ENCODE assay signal across 19 cellular contexts in the genomic region with DNA sequence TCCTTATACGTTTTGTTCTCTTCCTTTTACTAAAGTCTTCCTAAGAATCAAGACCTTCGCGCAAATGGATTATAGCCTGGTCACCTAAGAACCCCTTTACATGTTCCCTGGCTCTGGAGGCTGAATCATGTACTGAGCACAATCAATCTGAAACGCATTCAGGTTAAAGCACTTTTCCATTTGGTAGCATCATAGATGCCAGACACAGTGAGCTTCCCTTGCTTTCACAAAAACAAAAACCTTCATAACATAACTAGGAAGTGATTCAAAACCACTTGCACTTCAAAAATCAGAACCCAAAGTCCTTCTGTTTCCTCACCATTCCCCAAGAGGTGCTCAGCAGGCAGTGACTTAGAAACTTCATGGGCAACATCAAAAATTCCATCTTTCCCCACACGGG.
"Had no signal": no experiment of that assay in that cellular context is flagged by ENCODE, and none has a peak within 500 bp of the region (broad histone marks: within the 10 kb centered on the region; RNA-seq: fewer than 3 reads in every experiment).

No MANE protein-coding gene starts in this region.

- H3K4me3 Mint-ChIP-seq: activated CD4-positive, alpha-beta memory T cell treated with anti-CD3 and anti-CD28 coated beads for 36 hours; effector memory CD8-positive, alpha-beta T cell; memory B cell had no signal

- H3K27ac Mint-ChIP-seq: activated CD4-positive, alpha-beta memory T cell treated with anti-CD3 and anti-CD28 coated beads for 36 hours; effector memory CD8-positive, alpha-beta T cell; memory B cell had no signal

- ATAC-seq: effector memory CD8-positive, alpha-beta T cell; naive thymus-derived CD4-positive, alpha-beta T cell had no signal

- H3K36me3 ChIP-seq: adrenal gland, thoracic aorta had no signal

- H3K9me3 Mint-ChIP-seq: activated CD4-positive, alpha-beta memory T cell treated with anti-CD3 and anti-CD28 coated beads for 36 hours; effector memory CD8-positive, alpha-beta T cell; memory B cell; naive thymus-derived CD4-positive, alpha-beta T cell had no signal

- H3K9me3 ChIP-seq: adrenal gland, thoracic aorta, upper lobe of left lung had no signal

- H3K4me1 ChIP-seq: adrenal gland, upper lobe of left lung had no signal

- H3K4me1 Mint-ChIP-seq: memory B cell had no signal

- H3K27me3 Mint-ChIP-seq: activated CD4-positive, alpha-beta memory T cell treated with anti-CD3 and anti-CD28 coated beads for 36 hours; effector memory CD8-positive, alpha-beta T cell; memory B cell; naive thymus-derived CD4-positive, alpha-beta T cell had no signal

- H3K27ac ChIP-seq: adrenal gland, SK-N-MC, thoracic aorta, upper lobe of left lung had no signal

- H3K4me3 ChIP-seq: adrenal gland, SK-N-MC, thoracic aorta, upper lobe of left lung had no signal

- H3K27me3 ChIP-seq: adrenal gland, upper lobe of left lung had no signal

- DNase-seq: activated CD4-positive, alpha-beta memory T cell treated with anti-CD3 and anti-CD28 coated beads for 36 hours; activated CD4-positive, CD25-positive, alpha-beta regulatory T cell treated with anti-CD3 and anti-CD28 coated beads, Interleukin-2, amount 50 U/mL, for 72 hours; activated effector memory CD4-positive, alpha-beta T cell treated with anti-CD3 and anti-CD28 coated beads, Interleukin-2, amount 50 U/mL, for 16 hours; activated naive CD4-positive, alpha-beta T cell treated with anti-CD3 and anti-CD28 coated beads, Interleukin-2, amount 50 U/mL, for 16 hours; activated T-cell treated with anti-CD3 and anti-CD28 coated beads for 4 hours; adrenal gland; effector memory CD8-positive, alpha-beta T cell; naive thymus-derived CD4-positive, alpha-beta T cell; occipital lobe; posterior cingulate gyrus; retina; stimulated activated CD4-positive, alpha-beta T cell treated with anti-CD3 and anti-CD28 coated beads, Interleukin-12 subunit alpha, Interleukin-12 subunit beta, amount 100 ng/mL, for 4 hours; stimulated activated CD4-positive, alpha-beta T cell treated with anti-CD3 and anti-CD28 coated beads, Interleukin-1b, Interleukin-23, amount 100 ng/mL, for 48 hours; stimulated activated CD8-positive, alpha-beta memory T cell treated with anti-CD3 and anti-CD28 coated beads, Interleukin-4, amount 100 ng/mL, for 48 hours; T-helper 9 cell; upper lobe of left lung had no signal
